In the genomic region with DNA sequence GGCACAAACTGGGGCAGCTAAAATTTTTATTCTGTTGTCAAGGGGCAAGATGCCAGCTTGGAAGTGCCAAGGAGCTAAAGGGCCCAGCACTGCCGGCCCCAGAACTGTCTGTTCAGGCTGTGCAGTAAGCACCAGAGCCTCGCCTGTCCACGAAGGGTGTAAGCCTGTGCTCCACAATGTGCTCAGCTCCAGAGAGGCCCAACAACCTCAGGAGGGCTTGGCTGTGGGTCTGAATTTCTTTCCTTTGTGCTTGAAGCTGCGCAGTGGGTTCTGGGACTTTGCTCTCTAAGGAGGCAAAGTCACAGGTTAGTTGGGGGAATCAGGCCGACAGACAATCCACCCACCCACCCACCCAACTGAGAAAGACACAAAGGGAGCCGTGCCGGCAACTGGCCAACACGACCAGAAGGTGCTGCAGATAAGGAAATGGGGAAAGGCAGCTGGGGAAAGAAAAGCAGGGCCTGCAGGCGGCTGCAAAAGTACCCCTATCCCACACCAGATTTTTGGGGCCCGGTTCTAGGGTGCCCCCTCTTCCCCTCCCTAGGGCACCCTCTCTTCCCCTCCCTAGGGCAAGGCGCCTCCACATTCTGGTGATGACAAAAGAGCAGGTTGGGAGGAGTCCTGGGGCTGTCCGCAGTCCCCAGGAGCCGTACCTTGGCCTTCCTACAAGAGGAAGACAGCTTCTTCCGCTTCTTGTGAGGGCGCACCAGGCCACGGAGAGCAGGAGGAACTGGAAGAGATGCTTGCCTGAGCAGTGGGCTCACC, we compare ENCODE assay signal across 11 cellular contexts. TPM values are rescaled to one million over a fixed set of nuclear protein-coding genes. Genes with fewer than 3 reads are reported as not detected.
A peak's percentile ranks its signal among the peaks of the same experiment; 100 is the strongest.
DNase-seq lines count a peak whose midpoint lies in the region; ATAC-seq and TF ChIP-seq lines count a peak whose summit lies in the region.
"Had no signal": no experiment of that assay in that cellular context is flagged by ENCODE, and none has a peak within 500 bp of the region (broad histone marks: within the 10 kb centered on the region; RNA-seq: fewer than 3 reads in every experiment).

No MANE protein-coding gene starts in this region.

- H3K27ac Mint-ChIP-seq in T-helper 2 cell treated with Interferon-gamma antibody and Interleukin-4, amounts not matched to agents 5 μg/mL and 100 μg/mL, for 36 hours: peak overlapping the region; percentile 31
- peak overlapping the region; percentile 54 for H3K27ac Mint-ChIP-seq in central memory CD8-positive, alpha-beta T cell (ENCODE audit: low read depth)

- no peaks in the 10 kb centered on the region for H3K27me3 Mint-ChIP-seq in T-helper 2 cell treated with Interferon-gamma antibody and Interleukin-4, amounts not matched to agents 5 μg/mL and 100 μg/mL, for 36 hours (ENCODE audit: low read depth)
- no peaks in the 10 kb centered on the region for H3K27me3 Mint-ChIP-seq in central memory CD8-positive, alpha-beta T cell

- no peaks in the 10 kb centered on the region for H3K27me3 ChIP-seq in thyroid gland
- H3K27me3 ChIP-seq: SJSA1, suprapubic skin had no signal

- no peaks in the 10 kb centered on the region for H3K9me3 ChIP-seq in thyroid gland
- H3K9me3 ChIP-seq: SJSA1, suprapubic skin had no signal

- no peaks in the 10 kb centered on the region for H3K4me1 ChIP-seq in thyroid gland
- H3K4me1 ChIP-seq: suprapubic skin had no signal

- peak; percentile 21 for ATAC-seq in HG03196 (IDR thresholded peaks at IDR 0.05; ENCODE audit: unreplicated experiment)
- ATAC-seq in central memory CD8-positive, alpha-beta T cell (replicated peaks; ENCODE audit: extremely low read depth, poor library complexity, severe bottlenecking): no peak
- peak; percentile 43 for ATAC-seq in sciatic nerve
- no peak for ATAC-seq in GM19324 (IDR thresholded peaks at IDR 0.05; ENCODE audit: low FRiP score, unreplicated experiment)

- peaks cover 3% of the 10 kb centered on the region for H3K4me1 Mint-ChIP-seq in T-helper 2 cell treated with Interferon-gamma antibody and Interleukin-4, amounts not matched to agents 5 μg/mL and 100 μg/mL, for 36 hours (ENCODE audit: low read depth)
- H3K4me1 Mint-ChIP-seq in central memory CD8-positive, alpha-beta T cell: peaks cover 20% of the 10 kb centered on the region

- DNase-seq in T-helper 2 cell treated with Interferon-gamma antibody and Interleukin-4, amounts not matched to agents 5 μg/mL and 100 μg/mL, for 36 hours (ENCODE audit: low spot score): no peak
- DNase-seq in T-helper 2 cell: no peak
- DNase-seq in central memory CD8-positive, alpha-beta T cell (ENCODE audit: low spot score in 2 of 2): no peak
- peak; percentile 51 for DNase-seq in sciatic nerve (ENCODE audit: low spot score)
- no peak for DNase-seq in mesenteric fat pad (ENCODE audit: low spot score)
- DNase-seq in thyroid gland: no peak

- no peak overlapping the region for H3K4me3 Mint-ChIP-seq in T-helper 2 cell treated with Interferon-gamma antibody and Interleukin-4, amounts not matched to agents 5 μg/mL and 100 μg/mL, for 36 hours
- H3K4me3 Mint-ChIP-seq in central memory CD8-positive, alpha-beta T cell: no peak overlapping the region

- H3K36me3 Mint-ChIP-seq in T-helper 2 cell treated with Interferon-gamma antibody and Interleukin-4, amounts not matched to agents 5 μg/mL and 100 μg/mL, for 36 hours (ENCODE audit: low read depth): peaks cover 52% of the 10 kb centered on the region
- peaks cover 26% of the 10 kb centered on the region for H3K36me3 Mint-ChIP-seq in central memory CD8-positive, alpha-beta T cell (ENCODE audit: insufficient read depth)

- no peak for TF ChIP-seq POLR2A in thyroid gland (IDR thresholded peaks at IDR 0.05)

- no peak overlapping the region for H3K4me3 ChIP-seq in thyroid gland (replicated peaks in 1 of 3)
- H3K4me3 ChIP-seq: SJSA1, suprapubic skin had no signal

- H3K36me3 ChIP-seq in thyroid gland: peaks cover 47 to 53% of the 10 kb centered on the region in 2 donors

- TF ChIP-seq CTCF in thyroid gland (IDR thresholded peaks at IDR 0.05): no peak

- H3K27ac ChIP-seq in thyroid gland: no peak overlapping the region
- H3K27ac ChIP-seq: SJSA1, suprapubic skin had no signal

- WGBS in thyroid gland, 2 donors: 88 to 91% methylated on average over 14 of the region's 16 CpGs

- intact Hi-C loops in sciatic nerve (cut with DNase I): loop anchor here (10.0 kb wide), 1 partner anchor 331 kb away; no protein-coding TSS in a partner anchor
- intact Hi-C loops in thyroid gland (cut with DNase I): loop anchor here (10.0 kb wide), 2 partner anchors 321 to 569 kb away; no protein-coding TSS in a partner anchor

- no peaks in the 10 kb centered on the region for H3K9me3 Mint-ChIP-seq in T-helper 2 cell treated with Interferon-gamma antibody and Interleukin-4, amounts not matched to agents 5 μg/mL and 100 μg/mL, for 36 hours
- no peaks in the 10 kb centered on the region for H3K9me3 Mint-ChIP-seq in central memory CD8-positive, alpha-beta T cell

RNA-seq across cellular contexts. Expression of a gene that starts 7.7 kb away (rescaled TPM):
- total RNA-seq in sciatic nerve (58.4 TPM), mesenteric fat pad (64.1 TPM), thyroid gland (10 to 100 TPM; 47.3 to 77.3 (median 62.1) TPM)

RNA-seq across cellular contexts. Expression of a gene that starts 16.1 kb away (rescaled TPM):
- total RNA-seq in sciatic nerve (67.9 TPM), mesenteric fat pad (56.3 TPM), thyroid gland (100 to 1,000 TPM; 240 to 522 (median 435) TPM)

RNA-seq across cellular contexts. Expression of a gene that starts 24.8 kb away (rescaled TPM):
- total RNA-seq in sciatic nerve (0.45 TPM), mesenteric fat pad (0.29 TPM), thyroid gland (not detected)
- total RNA-seq: frontal cortex, SJSA1 had no signal

RNA-seq across cellular contexts. Expression of a gene that starts 40.5 kb away (rescaled TPM):
- total RNA-seq in sciatic nerve (91.3 TPM), mesenteric fat pad (102 TPM), thyroid gland (100 to 1,000 TPM; 108 to 325 (median 201) TPM)

Comparison
In these comparisons a context has a peak if more than half of its experiments do, and no peak if none do; other contexts are left out.
1. ATAC-seq: peak in HG03196 (single experiment) and sciatic nerve (single experiment); none in central memory CD8-positive, alpha-beta T cell (single experiment) and GM19324 (single experiment).